8 cellular contexts compared by ENCODE assay signal in the genomic region with DNA sequence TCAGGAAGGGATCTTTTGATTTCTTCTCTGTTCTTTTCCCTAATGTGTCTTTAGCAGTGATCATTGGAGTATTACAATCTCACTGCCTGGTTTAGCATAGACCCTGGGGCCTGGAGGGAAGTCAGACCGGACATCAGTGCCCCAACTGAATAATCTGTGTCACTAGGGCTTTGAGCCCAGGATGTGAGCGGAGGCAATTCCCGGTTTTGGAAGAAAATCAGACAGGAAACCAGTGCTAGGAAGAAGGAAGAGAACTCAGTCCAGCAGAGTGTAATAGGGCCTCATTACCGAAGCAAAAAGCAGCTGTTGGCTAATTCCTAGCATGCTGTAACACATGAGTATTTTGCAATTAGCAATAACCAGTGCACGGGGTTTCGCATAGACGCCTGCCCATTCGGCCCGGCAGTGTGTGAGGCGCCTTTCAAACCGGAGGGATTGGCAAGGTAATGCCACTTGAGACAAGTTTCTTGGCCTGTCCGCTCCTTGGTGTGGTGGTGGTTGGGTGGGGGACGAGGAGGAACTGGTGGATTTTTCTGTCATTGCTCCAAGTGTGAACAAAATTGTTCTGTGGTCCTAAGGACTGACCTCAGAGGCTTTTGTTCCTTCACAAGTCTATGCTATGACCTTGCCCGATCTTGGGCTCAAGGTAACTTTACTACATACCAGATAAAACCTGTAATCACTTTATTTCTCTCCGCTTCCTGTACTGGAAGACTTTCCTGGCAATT. TPM values are rescaled to one million over a fixed set of nuclear protein-coding genes. Genes with fewer than 3 reads are reported as not detected.
A peak's percentile ranks its signal among the peaks of the same experiment; 100 is the strongest.
DNase-seq lines count a peak whose midpoint lies in the region; ATAC-seq and TF ChIP-seq lines count a peak whose summit lies in the region.

No MANE protein-coding gene starts in this region.

- no peaks in the 10 kb centered on the region for H3K27me3 Mint-ChIP-seq in activated T-helper 17 cell treated with anti-CD3 and anti-CD28 coated beads, Interleukin-2, amount 50 U/mL, for 72 hours

- H3K4me1 Mint-ChIP-seq in activated T-helper 17 cell treated with anti-CD3 and anti-CD28 coated beads, Interleukin-2, amount 50 U/mL, for 72 hours: peaks cover 17% of the 10 kb centered on the region

- ATAC-seq in sciatic nerve (peak; percentile 27), GM19452 (IDR thresholded peaks at IDR 0.05; ENCODE audit: unreplicated experiment) (no peak)
- no peak for ATAC-seq in activated T-helper 17 cell treated with anti-CD3 and anti-CD28 coated beads, Interleukin-2, amount 50 U/mL, for 72 hours (replicated peaks)

- peak overlapping the region; percentile 100 for H3K27ac ChIP-seq in RWPE1

- H3K9ac ChIP-seq in ES-I3 (ENCODE audit: low read depth, low read length): peak overlapping the region; percentile 49; the same call in 1 of the 2 replicates

- no peaks in the 10 kb centered on the region for H3K9me3 Mint-ChIP-seq in activated T-helper 17 cell treated with anti-CD3 and anti-CD28 coated beads, Interleukin-2, amount 50 U/mL, for 72 hours

- H3K27ac Mint-ChIP-seq in activated T-helper 17 cell treated with anti-CD3 and anti-CD28 coated beads, Interleukin-2, amount 50 U/mL, for 72 hours: no peak overlapping the region

- DNase-seq in RWPE1 (ENCODE audit: low spot score) (peak; percentile 28), fibroblast of the conjunctiva (ENCODE audit: low read depth) (peak; percentile 34), sciatic nerve (ENCODE audit: low spot score) (no peak), T1000 (lab: John Stamatoyannopoulos, UW) (no peak)
- no peak for DNase-seq in activated naive CD4-positive, alpha-beta T cell treated with anti-CD3 and anti-CD28 coated beads, Interleukin-2, amount 50 U/mL, for 16 hours

- peaks cover 17% of the 10 kb centered on the region for H3K4me1 ChIP-seq in ES-I3 (ENCODE audit: insufficient read depth, low read length)

- POLR2A ChIA-PET in RWPE1 (lab: Yijun Ruan, JAX; ENCODE audit: low non-redundant PET): no interaction called here

- CTCF ChIA-PET in RWPE1 (lab: Yijun Ruan, JAX): interaction anchor here (0.6 to 1.8 kb wide), 2 partner anchors 11 to 142 kb away, joined by 3 to 11 read pairs; no protein-coding TSS in a partner anchor

- peaks cover 9% of the 10 kb centered on the region for H3K36me3 Mint-ChIP-seq in activated T-helper 17 cell treated with anti-CD3 and anti-CD28 coated beads, Interleukin-2, amount 50 U/mL, for 72 hours (ENCODE audit: low read depth)

- H3K4me3 Mint-ChIP-seq in activated T-helper 17 cell treated with anti-CD3 and anti-CD28 coated beads, Interleukin-2, amount 50 U/mL, for 72 hours: no peak overlapping the region

- intact Hi-C loops in sciatic nerve (cut with DNase I): loop anchor here (10.0 kb wide), 1 partner anchor 691 kb away; no protein-coding TSS in a partner anchor

- no peaks in the 10 kb centered on the region for H3K36me3 ChIP-seq in ES-I3 (ENCODE audit: insufficient read depth, low read length)

- TF ChIP-seq CTCF in RWPE1 (conservative IDR thresholded peaks at IDR 0.05; ENCODE audit: low read depth): no peak

- no peaks in the 10 kb centered on the region for H3K9me3 ChIP-seq in ES-I3 (ENCODE audit: control insufficient read depth, insufficient read depth, low read length)

RNA-seq across cellular contexts. Expression of gene FOSL2, which starts 2.8 kb away (rescaled TPM):
- total RNA-seq in sciatic nerve: 230 TPM
- 100 to 1,000 TPM in 1 of 2 donors, 10 to 100 TPM in 1; 90.9 to 214 TPM for total RNA-seq in activated T-helper 17 cell treated with anti-CD3 and anti-CD28 coated beads, Interleukin-2, amount 50 U/mL, for 72 hours

Comparison
In these comparisons a context has a peak if more than half of its experiments do, and no peak if none do; other contexts are left out.
1. DNase-seq: peak in RWPE1 (single experiment) and fibroblast of the conjunctiva (single experiment); none in sciatic nerve (single experiment), T1000 (single experiment) and activated naive CD4-positive, alpha-beta T cell treated with anti-CD3 and anti-CD28 coated beads, Interleukin-2, amount 50 U/mL, for 16 hours (single experiment).